ENCODE assay signal across 13 cellular contexts in genomic region chr3:8869613-8870012, GRCh38.
DNase-seq lines count a peak whose midpoint lies in the region; ATAC-seq, FAIRE-seq and TF ChIP-seq lines count a peak whose summit lies in the region.
"Had no signal": no experiment of that assay in that cellular context is flagged by ENCODE, and none has a peak within 500 bp of the region (broad histone marks: within the 10 kb centered on the region; RNA-seq: fewer than 3 reads in every experiment).

No MANE protein-coding gene starts in this region.

- no peak overlapping the region for H2AK5ac ChIP-seq in H1 (ENCODE audit: low read depth, low read length)

- H3K4ac ChIP-seq in H1 (replicated peaks; ENCODE audit: insufficient read length, low read depth, low read length) = no peak overlapping the region

- H3K79me2 ChIP-seq in H1 (ENCODE audit: control insufficient read depth in 1 of 2, insufficient read depth in 2 of 2, low read length in 2 of 2) = no peaks in the 10 kb centered on the region

- FAIRE-seq in H1 (lab: Jason Lieb, UNC) = no peak

- H4K91ac ChIP-seq in H1 (replicated peaks; ENCODE audit: insufficient read length, low read length) = no peak overlapping the region

- no peak overlapping the region for H2BK15ac ChIP-seq in H1 (ENCODE audit: low read length)

- no peak overlapping the region for H4K8ac ChIP-seq in H1 (ENCODE audit: extremely low read depth, insufficient read depth, low read length)

- no peak overlapping the region for H2BK12ac ChIP-seq in H1 (ENCODE audit: low read depth, low read length)

- H3K79me1 ChIP-seq in H1 (ENCODE audit: low read depth, low read length) = no peaks in the 10 kb centered on the region; the same call in 1 of the 2 replicates

- no peak overlapping the region for H3K23ac ChIP-seq in H1 (ENCODE audit: insufficient read length)

- H3K23me2 ChIP-seq in H1 (ENCODE audit: low read depth, low read length) = no peaks in the 10 kb centered on the region

- H3K4me2 ChIP-seq in H1 (ENCODE audit: insufficient read depth in 1 of 2, low read depth in 2 of 2, low read length in 2 of 2) = no peak overlapping the region

- H2BK120ac ChIP-seq in H1 (replicated peaks; ENCODE audit: low read depth, low read length) = no peak overlapping the region

- H3K4me3 Mint-ChIP-seq in Caco-2 (ENCODE audit: unreplicated experiment) = no peak overlapping the region
- H3K4me3 Mint-ChIP-seq in stimulated activated naive CD8-positive, alpha-beta T cell treated with anti-CD3 and anti-CD28 coated beads, Interleukin-15, amount 100 ng/mL, for 72 hours = no peak overlapping the region
- H3K4me3 Mint-ChIP-seq: activated naive CD4-positive, alpha-beta T cell treated with anti-CD3 and anti-CD28 coated beads, Interleukin-2, amount 50 U/mL, for 24 hours; naive B cell had no signal

- no TSS peak for BruUV-seq in Caco-2 (replicated peaks; lab: Mats Ljungman, UMichigan)

- CTCF ChIA-PET in Caco-2 (lab: Charles Lee) (no interaction called here), H1 (lab: Charles Lee; ENCODE audit: partially characterized antibody) (no interaction called here)

- POLR2A ChIA-PET in Caco-2 (lab: Charles Lee) (no interaction called here), H1 (lab: Charles Lee; ENCODE audit: partially characterized antibody) (no interaction called here)

- no peak for TF ChIP-seq CTCF in Caco-2 (IDR thresholded peaks at IDR 0.05; ENCODE audit: insufficient read depth in 1 of 2, low read depth in 1 of 2, low read length in 1 of 2, severe bottlenecking in 1 of 2, unreplicated experiment in 1 of 2)
- no peak for TF ChIP-seq CTCF in H1 (IDR thresholded peaks at IDR 0.05; ENCODE audit: control extremely low read depth in 1 of 3, insufficient read depth in 1 of 3, low read depth in 1 of 3, low read length in 3 of 3)

- H3K27me3 ChIP-seq in Caco-2 (replicated peaks; ENCODE audit: control insufficient read depth, insufficient read depth, low read length) = no peaks in the 10 kb centered on the region
- H3K27me3 ChIP-seq in H1 (replicated peaks in 1 of 4; ENCODE audit: control insufficient read depth in 3 of 4, extremely low read depth in 1 of 4, insufficient read depth in 3 of 4, low read length in 3 of 4) = no peaks in the 10 kb centered on the region
- H3K27me3 ChIP-seq: esophagus squamous epithelium had no signal

- H2BK5ac ChIP-seq in H1 (ENCODE audit: low read depth, low read length) = no peak overlapping the region

- TF ChIP-seq EP300 in H1 (IDR thresholded peaks at IDR 0.05; ENCODE audit: borderline replicate concordance in 1 of 2, low read depth in 2 of 2, low read length in 2 of 2) = no peak

- H3K9me3 ChIP-seq in Caco-2 = no peaks in the 10 kb centered on the region
- no peaks in the 10 kb centered on the region for H3K9me3 ChIP-seq in H1 (ENCODE audit: insufficient read depth in 2 of 2, low read depth in 1 of 2, low read length in 1 of 2)
- H3K9me3 ChIP-seq: esophagus squamous epithelium had no signal

- no peak overlapping the region for H3K4me3 ChIP-seq in Caco-2 (ENCODE audit: low read depth, low read length)
- no peak overlapping the region for H3K4me3 ChIP-seq in H1 (ENCODE audit: extremely low read depth in 1 of 4, insufficient read depth in 2 of 4, low read depth in 3 of 4, low read length in 4 of 4)
- H3K4me3 ChIP-seq: esophagus squamous epithelium had no signal

- 91% methylated on average over 2 of the region's 2 CpGs; no CpG with 5 or more reads in 1 of the 2 experiments for WGBS in H1 (ENCODE audit: extremely low coverage in 1 of 2, insufficient coverage in 1 of 2, insufficient read length in 1 of 2, insufficient replicate concordance in 2 of 2, low coverage in 1 of 2, low lambda C conversion rate in 2 of 2, missing lambda C conversion rate in 1 of 2), 2 experiments

- H3K4me1 ChIP-seq in Caco-2 (peaks cover 24% of the 10 kb centered on the region), H1 (replicated peaks in 1 of 4; ENCODE audit: control insufficient read depth in 3 of 4, insufficient read depth in 4 of 4, low read length in 3 of 4) (peaks cover 0 to 2% (median 0%) of the 10 kb centered on the region in 4 experiments; a peak in 3 of 7 replicates)
- H3K4me1 ChIP-seq: esophagus squamous epithelium had no signal

- peak; percentile 43 to 57 for DNase-seq in Caco-2
- DNase-seq in NCI-H226 = peak; percentile 99
- no peak for DNase-seq in H1 (ENCODE audit: low read depth in 1 of 2, low spot score in 2 of 2)
- DNase-seq in myocyte (ENCODE audit: low read depth) = peak; percentile 53
- DNase-seq in SKM-1 (lab: John Stamatoyannopoulos, UW; ENCODE audit: unreplicated experiment) = no peak
- DNase-seq in germinal center (ENCODE audit: low spot score) = no peak
- DNase-seq in stimulated activated naive CD8-positive, alpha-beta T cell treated with anti-CD3 and anti-CD28 coated beads, Interleukin-15, amount 100 ng/mL, for 72 hours = no peak
- DNase-seq: activated CD4-positive, CD25-positive, alpha-beta regulatory T cell; DND-41; esophagus squamous epithelium; naive B cell had no signal

- H3K18ac ChIP-seq in H1 (ENCODE audit: extremely low read depth, low read length) = no peak overlapping the region

- H3K27ac Mint-ChIP-seq in Caco-2 (ENCODE audit: unreplicated experiment) = peak overlapping the region; percentile 22
- H3K27ac Mint-ChIP-seq in stimulated activated naive CD8-positive, alpha-beta T cell treated with anti-CD3 and anti-CD28 coated beads, Interleukin-15, amount 100 ng/mL, for 72 hours = no peak overlapping the region
- H3K27ac Mint-ChIP-seq: activated naive CD4-positive, alpha-beta T cell treated with anti-CD3 and anti-CD28 coated beads, Interleukin-2, amount 50 U/mL, for 24 hours; naive B cell had no signal

- no peak for TF ChIP-seq RAD21 in H1 (IDR thresholded peaks at IDR 0.05 in 1 of 2, conservative IDR thresholded peaks at IDR 0.05 in 1 of 2; ENCODE audit: low read depth in 2 of 2, low read length in 2 of 2)

- H3K14ac ChIP-seq in H1 (ENCODE audit: insufficient read length) = no peak overlapping the region

- no peaks in the 10 kb centered on the region for H4K20me1 ChIP-seq in H1 (replicated peaks in 1 of 2; ENCODE audit: control insufficient read depth in 1 of 2, insufficient read depth in 2 of 2, low read length in 2 of 2)

- H3K9ac ChIP-seq in H1 (replicated peaks in 1 of 4; ENCODE audit: extremely low read depth in 1 of 4, low read depth in 3 of 4, low read length in 3 of 4) = no peak overlapping the region

- no peaks in the 10 kb centered on the region for H3K27me3 Mint-ChIP-seq in Caco-2 (ENCODE audit: insufficient read depth, unreplicated experiment)
- no peaks in the 10 kb centered on the region for H3K27me3 Mint-ChIP-seq in stimulated activated naive CD8-positive, alpha-beta T cell treated with anti-CD3 and anti-CD28 coated beads, Interleukin-15, amount 100 ng/mL, for 72 hours
- H3K27me3 Mint-ChIP-seq: activated naive CD4-positive, alpha-beta T cell treated with anti-CD3 and anti-CD28 coated beads, Interleukin-2, amount 50 U/mL, for 24 hours; naive B cell had no signal

- H2BK20ac ChIP-seq in H1 (ENCODE audit: low read length) = no peak overlapping the region

- intact Hi-C loops in Caco-2 (cut with micrococcal nuclease; ENCODE audit: unreplicated experiment) = no loop called here

- no peak overlapping the region for H4K5ac ChIP-seq in H1 (ENCODE audit: insufficient read length, low read depth, low read length)

- H3K56ac ChIP-seq in H1 (replicated peaks; ENCODE audit: insufficient read length, low read depth, low read length) = no peak overlapping the region

- no peak overlapping the region for H2AFZ ChIP-seq in H1 (ENCODE audit: low read length)

- ATAC-seq in HG02973 (IDR thresholded peaks at IDR 0.05; ENCODE audit: unreplicated experiment) = no peak
- ATAC-seq in stimulated activated naive CD8-positive, alpha-beta T cell treated with anti-CD3 and anti-CD28 coated beads, Interleukin-15, amount 100 ng/mL, for 72 hours = no peak

- no peak for TF ChIP-seq POLR2A in H1 (IDR thresholded peaks at IDR 0.05; ENCODE audit: control extremely low read depth in 1 of 2, low read depth in 2 of 2, low read length in 2 of 2)

- no peak overlapping the region for H3K27ac ChIP-seq in H1 (ENCODE audit: low read depth, low read length)
- H3K27ac ChIP-seq: esophagus squamous epithelium had no signal

- H3K36me3 Mint-ChIP-seq in Caco-2 (ENCODE audit: insufficient read depth, unreplicated experiment) = no peaks in the 10 kb centered on the region

- no peaks in the 10 kb centered on the region for H3K9me3 Mint-ChIP-seq in Caco-2 (ENCODE audit: unreplicated experiment)
- no peaks in the 10 kb centered on the region for H3K9me3 Mint-ChIP-seq in stimulated activated naive CD8-positive, alpha-beta T cell treated with anti-CD3 and anti-CD28 coated beads, Interleukin-15, amount 100 ng/mL, for 72 hours
- H3K9me3 Mint-ChIP-seq: activated naive CD4-positive, alpha-beta T cell treated with anti-CD3 and anti-CD28 coated beads, Interleukin-2, amount 50 U/mL, for 24 hours had no signal

- no peaks in the 10 kb centered on the region for H3K36me3 ChIP-seq in Caco-2 (ENCODE audit: control insufficient read depth, insufficient read depth, low read length)
- H3K36me3 ChIP-seq in H1 (ENCODE audit: control insufficient read depth in 2 of 4, insufficient read depth in 4 of 4, low read length in 3 of 4) = no peaks in the 10 kb centered on the region
- H3K36me3 ChIP-seq: esophagus squamous epithelium had no signal

- peaks cover 32% of the 10 kb centered on the region for H3K4me1 Mint-ChIP-seq in Caco-2 (ENCODE audit: low read depth, unreplicated experiment)
- no peaks in the 10 kb centered on the region for H3K4me1 Mint-ChIP-seq in stimulated activated naive CD8-positive, alpha-beta T cell treated with anti-CD3 and anti-CD28 coated beads, Interleukin-15, amount 100 ng/mL, for 72 hours
- H3K4me1 Mint-ChIP-seq: activated naive CD4-positive, alpha-beta T cell treated with anti-CD3 and anti-CD28 coated beads, Interleukin-2, amount 50 U/mL, for 24 hours; naive B cell had no signal

TF ChIP-seq in H1, 55 proteins besides CTCF, POLR2A, EP300 and RAD21:
- TF ChIP-seq TEAD4 (IDR thresholded peaks at IDR 0.05; ENCODE audit: low read depth, low read length) = peak; percentile 25; the same call in 1 of the 2 replicates
- TF ChIP-seq EZH2 (IDR thresholded peaks at IDR 0.05; ENCODE audit: low read depth, low read length, severe bottlenecking) = no peak

Comparison
In these comparisons a context has a peak if more than half of its experiments do, and no peak if none do; other contexts are left out.
1. DNase-seq: peak in Caco-2 (2 of 2), NCI-H226 (single experiment) and myocyte (single experiment); none in H1 (0 of 2), SKM-1 (single experiment), germinal center (single experiment) and stimulated activated naive CD8-positive, alpha-beta T cell treated with anti-CD3 and anti-CD28 coated beads, Interleukin-15, amount 100 ng/mL, for 72 hours (0 of 2).